Comparison of ENCODE assay signal across 8 cellular contexts in the genomic region with DNA sequence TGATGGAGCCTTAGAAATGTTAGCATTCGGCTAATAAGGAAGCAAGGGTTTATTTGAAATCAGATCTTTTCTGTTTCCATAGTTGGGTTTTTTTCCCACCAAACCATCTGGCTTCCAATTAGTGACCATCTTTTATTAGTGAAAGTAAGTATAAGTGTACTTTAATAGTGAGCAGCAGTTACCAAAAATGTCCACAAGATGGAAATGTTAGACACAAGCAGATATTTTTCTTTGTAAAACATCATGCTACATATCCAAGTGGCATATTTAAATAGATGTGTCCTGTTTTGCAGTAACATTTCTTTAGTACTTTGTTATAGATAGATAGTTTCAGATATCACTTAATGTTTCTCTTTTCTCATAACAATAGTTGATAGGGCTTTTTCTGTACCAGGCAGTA. TPM values are rescaled to one million over a fixed set of nuclear protein-coding genes. Genes with fewer than 3 reads are reported as not detected.
DNase-seq lines count a peak whose midpoint lies in the region; ATAC-seq and TF ChIP-seq lines count a peak whose summit lies in the region.

No MANE protein-coding gene starts in this region.

- H3K4me1 ChIP-seq in foreskin keratinocyte (peaks cover 15% of the 10 kb centered on the region), testis (no peaks in the 10 kb centered on the region)

- peak; percentile 59 for DNase-seq in Ammon's horn (ENCODE audit: low spot score)
- DNase-seq in H4 (ENCODE audit: low spot score) = peak; percentile 39
- peak; percentile 17 for DNase-seq in RPMI8226
- peak in 1 of 2 donors; percentile 31 for DNase-seq in foreskin keratinocyte
- no peak for DNase-seq in testis
- no peak for DNase-seq in activated gamma-delta T cell treated with Interleukin-2 at 50 U/mL for 16 hours

- TF ChIP-seq CTCF in foreskin keratinocyte (conservative IDR thresholded peaks at IDR 0.05) = peak; percentile 73
- TF ChIP-seq CTCF in testis (IDR thresholded peaks at IDR 0.05) = peak; percentile 27 to 48 (median 31)

- no peak overlapping the region for H3K4me3 ChIP-seq in testis

- H3K27me3 ChIP-seq in foreskin keratinocyte (no peaks in the 10 kb centered on the region), testis (no peaks in the 10 kb centered on the region)

- ATAC-seq in foreskin keratinocyte (peak; percentile 51), HG03280 (IDR thresholded peaks at IDR 0.05; ENCODE audit: unreplicated experiment) (no peak)
- ATAC-seq in activated CD4-positive, CD25-positive, alpha-beta regulatory T cell treated with anti-CD3 and anti-CD28 coated beads, Interleukin-2, amount 50 U/mL, for 24 hours = no peak

- WGBS in testis, 2 donors = 54 to 65% methylated on average over 1 of the region's 1 CpG

- no peaks in the 10 kb centered on the region for H3K36me3 ChIP-seq in testis (ENCODE audit: low read depth, missing control alignments)

- intact Hi-C loops in testis (cut with DNase I; ENCODE audit: low total_unique reads) = no loop called here

- no peak overlapping the region for H3K27ac ChIP-seq in foreskin keratinocyte
- H3K27ac ChIP-seq in testis = no peak overlapping the region

- TF ChIP-seq POLR2A in testis (IDR thresholded peaks at IDR 0.05) = no peak

- H3K9me3 ChIP-seq in testis = no peaks in the 10 kb centered on the region

RNA-seq across cellular contexts. Expression of gene YEATS4, which starts 28.8 kb away (rescaled TPM):
- 33.1 and 57.2 TPM in 2 replicates for total RNA-seq in H4 (2014; rRNA removed; shearing (Covaris generic))
- total RNA-seq in foreskin keratinocyte (28.0 and 28.1 TPM in 2 replicates), testis (10 to 100 TPM; 43.8 to 48.4 TPM)
- polyA plus RNA-seq in foreskin keratinocyte (21.9 and 25.1 TPM in 2 replicates), testis (ENCODE audit: insufficient read depth, low read depth, low replicate concordance) (112 TPM)

RNA-seq across cellular contexts. Expression of gene LYZ, which starts 40.2 kb away (rescaled TPM):
- 0.12 TPM in 1 of 2 replicates, not detected in the other for total RNA-seq in H4 (2014; rRNA removed; shearing (Covaris generic))
- total RNA-seq in foreskin keratinocyte = not detected in 2 replicates
- polyA plus RNA-seq in foreskin keratinocyte = 0.04 TPM in 1 of 2 replicates, not detected in the other
- 1 to 10 TPM; 3.4 to 9.7 TPM for total RNA-seq in testis
- polyA plus RNA-seq in testis (ENCODE audit: insufficient read depth, low read depth, low replicate concordance) = 203 TPM

Comparison
In these comparisons a context has a peak if more than half of its experiments do, and no peak if none do; other contexts are left out.
1. DNase-seq: peak in Ammon's horn (single experiment), H4 (single experiment) and RPMI8226 (single experiment); none in testis (single experiment) and activated gamma-delta T cell treated with Interleukin-2 at 50 U/mL for 16 hours (single experiment).